ENCODE assay signal across 3 cellular contexts in genomic region chr10:110827872-110828271, GRCh38.
TF ChIP-seq lines count a peak whose summit lies in the region.

No MANE protein-coding gene starts in this region.

TF ChIP-seq in IMR-90, 13 proteins besides CTCF, POLR2A, EP300 and RAD21:
- TF ChIP-seq USF2 (IDR thresholded peaks at IDR 0.05; ENCODE audit: low read depth, low read length) (no peak), SMC3 (IDR thresholded peaks at IDR 0.05; ENCODE audit: low read depth, low read length) (no peak), NFE2L2 (IDR thresholded peaks at IDR 0.05; ENCODE audit: low read depth, low read length) (no peak), RCOR1 (IDR thresholded peaks at IDR 0.05; ENCODE audit: insufficient replicate concordance, low read length) (no peak), CEBPB (IDR thresholded peaks at IDR 0.05; ENCODE audit: low read depth, low read length) (no peak), CHD1 (IDR thresholded peaks at IDR 0.05; ENCODE audit: low read depth, low read length) (no peak), RFX5 (IDR thresholded peaks at IDR 0.05; ENCODE audit: low read depth, low read length) (no peak), MAZ (IDR thresholded peaks at IDR 0.05; ENCODE audit: borderline replicate concordance, low read depth, low read length) (no peak), ELK1 (IDR thresholded peaks at IDR 0.05; ENCODE audit: borderline replicate concordance, low read depth, low read length) (no peak), BHLHE40 (IDR thresholded peaks at IDR 0.05; ENCODE audit: low read depth, low read length) (no peak), MAFK (IDR thresholded peaks at IDR 0.05; ENCODE audit: low read depth, low read length) (no peak), MXI1 (IDR thresholded peaks at IDR 0.05; ENCODE audit: borderline replicate concordance, low read depth, low read length) (no peak)

TF ChIP-seq in H1, 55 proteins besides CTCF, POLR2A, EP300 and RAD21:
- TF ChIP-seq CBX8 (IDR thresholded peaks at IDR 0.05; ENCODE audit: borderline replicate concordance, low read depth, low read length) (no peak), RFX5 (IDR thresholded peaks at IDR 0.05; ENCODE audit: borderline replicate concordance, low read depth, low read length) (no peak), TCF12 (IDR thresholded peaks at IDR 0.05; ENCODE audit: low read depth, low read length) (no peak), ATF3 (IDR thresholded peaks at IDR 0.05; ENCODE audit: insufficient read depth, low read depth, low read length) (no peak), TEAD4 (IDR thresholded peaks at IDR 0.05; ENCODE audit: low read depth, low read length) (no peak), KDM1A (IDR thresholded peaks at IDR 0.05; ENCODE audit: borderline replicate concordance, low read length) (no peak), SP2 (IDR thresholded peaks at IDR 0.05; ENCODE audit: low read length) (no peak), EGR1 (IDR thresholded peaks at IDR 0.05; ENCODE audit: borderline replicate concordance, low read depth, low read length) (no peak), KDM5A (IDR thresholded peaks at IDR 0.05; ENCODE audit: low read length) (no peak), MAX (IDR thresholded peaks at IDR 0.05) (no peak), CREB1 (IDR thresholded peaks at IDR 0.05) (no peak), SIRT6 (IDR thresholded peaks at IDR 0.05; ENCODE audit: low read length) (no peak), USF2 (IDR thresholded peaks at IDR 0.05; ENCODE audit: low read length) (no peak), RXRA (IDR thresholded peaks at IDR 0.05; ENCODE audit: insufficient read depth, low read depth, low read length) (no peak)

TF ChIP-seq in HEK293T, 16 proteins besides CTCF, POLR2A, EP300 and RAD21:
- TF ChIP-seq FOXK2 (IDR thresholded peaks at IDR 0.05) (no peak), LEF1 (IDR thresholded peaks at IDR 0.05; ENCODE audit: borderline replicate concordance) (no peak)
TF ChIP-seq in HEK293T: peak in this region for 0.
